In genomic region chr6:128507337-128508310, GRCh38 we compare ENCODE assay signal across 10 cellular contexts. TPM values are rescaled to one million over a fixed set of nuclear protein-coding genes. Genes with fewer than 3 reads are reported as not detected.
DNase-seq lines count a peak whose midpoint lies in the region; ATAC-seq and TF ChIP-seq lines count a peak whose summit lies in the region.
"Had no signal": no experiment of that assay in that cellular context is flagged by ENCODE, and none has a peak within 500 bp of the region (broad histone marks: within the 10 kb centered on the region; RNA-seq: fewer than 3 reads in every experiment).

No MANE protein-coding gene starts in this region.

- H3K4me3 ChIP-seq in Panc1 (ENCODE audit: low read depth in 2 of 2, low read length in 2 of 2), result peak overlapping the region in 1 of 2 experiments; percentile 46; a peak in 3 of 4 replicates
- H3K4me3 ChIP-seq in esophagus squamous epithelium, result no peak overlapping the region
- H3K4me3 ChIP-seq: upper lobe of left lung had no signal

- peaks cover 21% of the 10 kb centered on the region for H3K4me1 Mint-ChIP-seq in neural crest cell
- peaks cover 7% of the 10 kb centered on the region for H3K4me1 Mint-ChIP-seq in activated T-cell treated with anti-CD3 and anti-CD28 coated beads, Interleukin-2, amount 50 U/mL, for 24 hours (ENCODE audit: low read depth)

- H3K9me3 ChIP-seq in Panc1 (ENCODE audit: control insufficient read depth, insufficient read depth, low read depth, low read length) (no peaks in the 10 kb centered on the region), esophagus squamous epithelium (no peaks in the 10 kb centered on the region)
- H3K9me3 ChIP-seq: upper lobe of left lung had no signal

- no peak overlapping the region for H3K4me3 Mint-ChIP-seq in neural crest cell
- no peak overlapping the region for H3K4me3 Mint-ChIP-seq in activated T-cell treated with anti-CD3 and anti-CD28 coated beads, Interleukin-2, amount 50 U/mL, for 24 hours
- H3K4me3 Mint-ChIP-seq: brain had no signal

- WGBS in esophagus squamous epithelium, 2 donors, result 36 to 40% methylated on average over 5 of the region's 5 CpGs

- peak; percentile 52 for ATAC-seq in Panc1
- ATAC-seq in HG02973 (IDR thresholded peaks at IDR 0.05; ENCODE audit: unreplicated experiment), result no peak
- ATAC-seq in GM18511 (IDR thresholded peaks at IDR 0.05; ENCODE audit: unreplicated experiment), result no peak

- H3K27me3 Mint-ChIP-seq in neural crest cell (ENCODE audit: low read depth), result no peaks in the 10 kb centered on the region
- H3K27me3 Mint-ChIP-seq in activated T-cell treated with anti-CD3 and anti-CD28 coated beads, Interleukin-2, amount 50 U/mL, for 24 hours, result peaks cover 5% of the 10 kb centered on the region
- H3K27me3 Mint-ChIP-seq: brain had no signal

- H3K27ac Mint-ChIP-seq in neural crest cell (ENCODE audit: unreplicated experiment), result peak overlapping the region; percentile 45
- no peak overlapping the region for H3K27ac Mint-ChIP-seq in activated T-cell treated with anti-CD3 and anti-CD28 coated beads, Interleukin-2, amount 50 U/mL, for 24 hours

- H3K27me3 ChIP-seq in Panc1 (ENCODE audit: control insufficient read depth, insufficient read depth, low read length) (no peaks in the 10 kb centered on the region), esophagus squamous epithelium (peaks cover 0 to 5% (median 0%) of the 10 kb centered on the region in 4 donors)
- H3K27me3 ChIP-seq: upper lobe of left lung had no signal

- no peaks in the 10 kb centered on the region for H3K36me3 Mint-ChIP-seq in neural crest cell (ENCODE audit: low read depth)
- no peaks in the 10 kb centered on the region for H3K36me3 Mint-ChIP-seq in activated T-cell treated with anti-CD3 and anti-CD28 coated beads, Interleukin-2, amount 50 U/mL, for 24 hours (ENCODE audit: low read depth)
- H3K36me3 Mint-ChIP-seq: brain had no signal

- TF ChIP-seq POLR2A in esophagus squamous epithelium (IDR thresholded peaks at IDR 0.05), result no peak

- POLR2A ChIA-PET in Panc1 (lab: Charles Lee), result no interaction called here

- in situ Hi-C loops in Panc1 (cut with HindIII; ENCODE audit: low pct_unique_long_range_greater_than_20kb, low sequenced_read_pairs), result no loop called here

- H3K4me1 ChIP-seq in Panc1 (ENCODE audit: control insufficient read depth, insufficient read depth, low read length) (peaks cover 73% of the 10 kb centered on the region), esophagus squamous epithelium (peaks cover 0 to 78% (median 15%) of the 10 kb centered on the region in 3 donors)

- TF ChIP-seq CTCF in Panc1 (IDR thresholded peaks at IDR 0.05) (no peak), esophagus squamous epithelium (IDR thresholded peaks at IDR 0.05) (no peak), neural crest cell (conservative IDR thresholded peaks at IDR 0.05) (no peak)

- H3K9me3 Mint-ChIP-seq in neural crest cell, result no peaks in the 10 kb centered on the region
- H3K9me3 Mint-ChIP-seq in activated T-cell treated with anti-CD3 and anti-CD28 coated beads, Interleukin-2, amount 50 U/mL, for 24 hours, result no peaks in the 10 kb centered on the region
- H3K9me3 Mint-ChIP-seq: brain had no signal

- BruUV-seq in Panc1 (replicated peaks; lab: Mats Ljungman, UMichigan), result no TSS peak

- H3K27ac ChIP-seq in Panc1 (ENCODE audit: low read length) (peak overlapping the region; percentile 90), esophagus squamous epithelium (peak overlapping the region in 3 of 4 donors; percentile 13 to 37 (median 23))
- H3K27ac ChIP-seq: upper lobe of left lung had no signal

- CTCF ChIA-PET in Panc1 (lab: Charles Lee), result no interaction called here

- DNase-seq in Daoy (ENCODE audit: low read depth) (peak; percentile 47), Panc1 (ENCODE audit: low read depth, low spot score) (no peak), esophagus squamous epithelium (lab: John Stamatoyannopoulos, UW) (no peak), neural crest cell (ENCODE audit: low read depth, low spot score) (no peak), DMS114 treated with DMSO at 0.1 percent for 48 hours (lab: John Stamatoyannopoulos, UW; ENCODE audit: unreplicated experiment) (no peak)
- DNase-seq in activated T-cell treated with anti-CD3 and anti-CD28 coated beads, Interleukin-2, amount 50 U/mL, for 24 hours, result no peak
- DNase-seq: upper lobe of left lung had no signal

- intact Hi-C loops in Panc1 (cut with micrococcal nuclease; ENCODE audit: unreplicated experiment) (no loop called here), esophagus squamous epithelium (cut with DNase I) (no loop called here)

- H3K36me3 ChIP-seq in Panc1 (ENCODE audit: control insufficient read depth, insufficient read depth, low read length) (no peaks in the 10 kb centered on the region), esophagus squamous epithelium (no peaks in the 10 kb centered on the region)
- H3K36me3 ChIP-seq: upper lobe of left lung had no signal

RNA-seq across cellular contexts. Expression of gene PTPRK, which starts 12.8 kb away (rescaled TPM):
- total RNA-seq in Daoy (2014; rRNA removed; shearing (Covaris generic)), result 40.1 and 46.5 TPM in 2 replicates
- 61.8 TPM for total RNA-seq in Panc1 (2021; ENCODE audit: unreplicated experiment)
- polyA plus RNA-seq in Panc1 (2012; ENCODE audit: insufficient read length), result 25.7 TPM
- total RNA-seq in esophagus squamous epithelium, result 10 to 100 TPM; 10.3 to 36.0 (median 20.5) TPM
- total RNA-seq in neural crest cell, result 30.4 and 30.8 TPM in 2 replicates
